In the genomic region with DNA sequence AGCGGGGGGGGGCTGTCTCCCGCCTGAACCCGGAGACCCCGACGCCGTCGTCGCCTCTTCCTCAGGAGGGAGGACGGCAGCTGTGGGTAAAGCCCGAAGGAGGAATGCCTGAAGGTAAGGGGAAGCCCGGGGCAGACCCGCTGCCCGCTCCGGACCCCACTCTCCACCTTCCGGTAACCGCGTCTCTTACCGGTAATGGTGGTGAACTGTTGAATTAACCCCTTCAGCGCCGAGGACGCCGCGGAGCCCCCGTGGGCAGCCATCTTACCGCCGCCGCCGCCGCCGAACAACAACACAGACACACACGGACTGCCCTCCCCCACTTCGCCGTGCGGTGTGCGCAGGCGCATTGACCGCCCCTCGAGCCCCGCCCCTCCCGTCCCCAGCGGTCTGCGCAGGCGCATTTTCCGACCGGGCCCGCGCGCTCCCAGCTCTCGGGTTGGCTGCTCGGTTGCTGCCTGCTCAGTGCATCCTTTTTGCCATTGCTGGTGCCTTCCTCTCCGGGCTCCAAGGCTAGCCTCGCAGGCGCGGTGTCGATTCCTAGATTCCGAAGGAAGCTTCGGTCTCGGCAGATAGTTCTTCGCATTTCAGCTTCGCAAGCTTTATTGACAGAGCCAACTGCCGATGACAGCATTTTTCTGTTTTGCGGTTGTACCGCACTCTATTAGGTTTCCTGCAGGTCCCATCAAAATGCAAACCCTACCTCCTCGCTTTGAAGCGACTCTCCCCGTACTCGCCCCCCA, we compare ENCODE assay signal across 1 cellular context.
TF ChIP-seq lines count a peak whose summit lies in the region.

A gene with protein sequence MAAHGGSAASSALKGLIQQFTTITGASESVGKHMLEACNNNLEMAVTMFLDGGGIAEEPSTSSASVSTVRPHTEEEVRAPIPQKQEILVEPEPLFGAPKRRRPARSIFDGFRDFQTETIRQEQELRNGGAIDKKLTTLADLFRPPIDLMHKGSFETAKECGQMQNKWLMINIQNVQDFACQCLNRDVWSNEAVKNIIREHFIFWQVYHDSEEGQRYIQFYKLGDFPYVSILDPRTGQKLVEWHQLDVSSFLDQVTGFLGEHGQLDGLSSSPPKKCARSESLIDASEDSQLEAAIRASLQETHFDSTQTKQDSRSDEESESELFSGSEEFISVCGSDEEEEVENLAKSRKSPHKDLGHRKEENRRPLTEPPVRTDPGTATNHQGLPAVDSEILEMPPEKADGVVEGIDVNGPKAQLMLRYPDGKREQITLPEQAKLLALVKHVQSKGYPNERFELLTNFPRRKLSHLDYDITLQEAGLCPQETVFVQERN (minus strand): TSS at position 291 of the 743 bp plus-strand sequence. CDS start 28 bp downstream, at position 263.

TF ChIP-seq in HepG2, 621 proteins besides CTCF, POLR2A, EP300 and RAD21 (continued from another document and continues in another):
- TF ChIP-seq, protein P1, sequence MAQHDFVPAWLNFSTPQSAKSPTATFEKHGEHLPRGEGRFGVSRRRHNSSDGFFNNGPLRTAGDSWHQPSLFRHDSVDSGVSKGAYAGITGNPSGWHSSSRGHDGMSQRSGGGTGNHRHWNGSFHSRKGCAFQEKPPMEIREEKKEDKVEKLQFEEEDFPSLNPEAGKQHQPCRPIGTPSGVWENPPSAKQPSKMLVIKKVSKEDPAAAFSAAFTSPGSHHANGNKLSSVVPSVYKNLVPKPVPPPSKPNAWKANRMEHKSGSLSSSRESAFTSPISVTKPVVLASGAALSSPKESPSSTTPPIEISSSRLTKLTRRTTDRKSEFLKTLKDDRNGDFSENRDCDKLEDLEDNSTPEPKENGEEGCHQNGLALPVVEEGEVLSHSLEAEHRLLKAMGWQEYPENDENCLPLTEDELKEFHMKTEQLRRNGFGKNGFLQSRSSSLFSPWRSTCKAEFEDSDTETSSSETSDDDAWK (CRISPR knock-in tag; IDR thresholded peaks at IDR 0.05): no peak
- TF ChIP-seq, protein P2, sequence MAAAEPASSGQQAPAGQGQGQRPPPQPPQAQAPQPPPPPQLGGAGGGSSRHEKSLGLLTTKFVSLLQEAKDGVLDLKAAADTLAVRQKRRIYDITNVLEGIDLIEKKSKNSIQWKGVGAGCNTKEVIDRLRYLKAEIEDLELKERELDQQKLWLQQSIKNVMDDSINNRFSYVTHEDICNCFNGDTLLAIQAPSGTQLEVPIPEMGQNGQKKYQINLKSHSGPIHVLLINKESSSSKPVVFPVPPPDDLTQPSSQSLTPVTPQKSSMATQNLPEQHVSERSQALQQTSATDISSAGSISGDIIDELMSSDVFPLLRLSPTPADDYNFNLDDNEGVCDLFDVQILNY (CRISPR knock-in tag; conservative IDR thresholded peaks at IDR 0.05): no peak
- TF ChIP-seq ZBTB42 (CRISPR knock-in tag; IDR thresholded peaks at IDR 0.05) (0 out of 2 replicates have a peak, but pooled peaks have one; percentile 35), NRL (CRISPR knock-in tag; IDR thresholded peaks at IDR 0.05; ENCODE audit: borderline replicate concordance) (no peak), MIER3 (CRISPR knock-in tag; IDR thresholded peaks at IDR 0.05; ENCODE audit: borderline replicate concordance) (0 out of 2 replicates have a peak, but pooled peaks have one; percentile 19), KLF9 (CRISPR knock-in tag; IDR thresholded peaks at IDR 0.05; ENCODE audit: low read depth) (0 out of 2 replicates have a peak, but pooled peaks have one; percentile 28), HOXA7 (CRISPR knock-in tag; IDR thresholded peaks at IDR 0.05) (no peak), TOE1 (CRISPR knock-in tag; IDR thresholded peaks at IDR 0.05) (peak; percentile 40; the same call in 1 of the 2 replicates), ZNF143 (CRISPR knock-in tag; IDR thresholded peaks at IDR 0.05) (no peak), ZNF883 (CRISPR knock-in tag; IDR thresholded peaks at IDR 0.05; ENCODE audit: not compliant biosample characterization) (peak; percentile 49), PHF21A (CRISPR knock-in tag; IDR thresholded peaks at IDR 0.05) (0 out of 2 replicates have a peak, but pooled peaks have one; percentile 30), ZMYM4 (CRISPR knock-in tag; IDR thresholded peaks at IDR 0.05) (peak; percentile 21; the same call in 1 of the 2 replicates), EEA1 (CRISPR knock-in tag; IDR thresholded peaks at IDR 0.05; ENCODE audit: borderline replicate concordance) (no peak), KDM6A (CRISPR knock-in tag; IDR thresholded peaks at IDR 0.05; ENCODE audit: low read depth) (no peak), ZSCAN25 (CRISPR knock-in tag; IDR thresholded peaks at IDR 0.05) (0 out of 2 replicates have a peak, but pooled peaks have one; percentile 37), ZNF264 (CRISPR knock-in tag; IDR thresholded peaks at IDR 0.05) (no peak), ZSCAN12 (CRISPR knock-in tag; IDR thresholded peaks at IDR 0.05) (no peak), FOXP1 (IDR thresholded peaks at IDR 0.05) (no peak), FOXP1 (CRISPR knock-in tag; IDR thresholded peaks at IDR 0.05) (peak; percentile 37; the same call in 1 of the 2 replicates), ZNF354B (CRISPR knock-in tag; IDR thresholded peaks at IDR 0.05) (no peak), POGZ (CRISPR knock-in tag; IDR thresholded peaks at IDR 0.05) (peak; percentile 60; the same call in 1 of the 2 replicates), BHLHE40 (IDR thresholded peaks at IDR 0.05; ENCODE audit: low read length) (no peak)
- TF ChIP-seq, protein P3, sequence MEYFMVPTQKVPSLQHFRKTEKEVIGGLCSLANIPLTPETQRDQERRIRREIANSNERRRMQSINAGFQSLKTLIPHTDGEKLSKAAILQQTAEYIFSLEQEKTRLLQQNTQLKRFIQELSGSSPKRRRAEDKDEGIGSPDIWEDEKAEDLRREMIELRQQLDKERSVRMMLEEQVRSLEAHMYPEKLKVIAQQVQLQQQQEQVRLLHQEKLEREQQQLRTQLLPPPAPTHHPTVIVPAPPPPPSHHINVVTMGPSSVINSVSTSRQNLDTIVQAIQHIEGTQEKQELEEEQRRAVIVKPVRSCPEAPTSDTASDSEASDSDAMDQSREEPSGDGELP (IDR thresholded peaks at IDR 0.05; ENCODE audit: borderline replicate concordance, low read depth): no peak; the same call in 1 of the 2 replicates
- TF ChIP-seq, protein P4, sequence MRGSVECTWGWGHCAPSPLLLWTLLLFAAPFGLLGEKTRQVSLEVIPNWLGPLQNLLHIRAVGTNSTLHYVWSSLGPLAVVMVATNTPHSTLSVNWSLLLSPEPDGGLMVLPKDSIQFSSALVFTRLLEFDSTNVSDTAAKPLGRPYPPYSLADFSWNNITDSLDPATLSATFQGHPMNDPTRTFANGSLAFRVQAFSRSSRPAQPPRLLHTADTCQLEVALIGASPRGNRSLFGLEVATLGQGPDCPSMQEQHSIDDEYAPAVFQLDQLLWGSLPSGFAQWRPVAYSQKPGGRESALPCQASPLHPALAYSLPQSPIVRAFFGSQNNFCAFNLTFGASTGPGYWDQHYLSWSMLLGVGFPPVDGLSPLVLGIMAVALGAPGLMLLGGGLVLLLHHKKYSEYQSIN (CRISPR knock-in tag; IDR thresholded peaks at IDR 0.05; ENCODE audit: borderline replicate concordance): no peak
- TF ChIP-seq, protein P5, sequence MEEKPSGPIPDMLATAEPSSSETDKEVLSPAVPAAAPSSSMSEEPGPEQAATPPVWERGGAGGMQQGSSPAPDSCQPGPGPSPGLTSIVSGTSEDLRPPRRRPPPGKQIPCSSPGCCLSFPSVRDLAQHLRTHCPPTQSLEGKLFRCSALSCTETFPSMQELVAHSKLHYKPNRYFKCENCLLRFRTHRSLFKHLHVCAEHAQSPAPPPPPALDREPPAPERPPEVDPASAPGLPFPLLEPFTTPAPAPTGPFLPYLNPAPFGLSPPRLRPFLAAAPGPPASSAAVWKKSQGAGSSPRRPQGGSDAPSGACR (CRISPR knock-in tag; IDR thresholded peaks at IDR 0.05): 0 out of 2 replicates have a peak, but pooled peaks have one; percentile 9
- TF ChIP-seq, protein P6, sequence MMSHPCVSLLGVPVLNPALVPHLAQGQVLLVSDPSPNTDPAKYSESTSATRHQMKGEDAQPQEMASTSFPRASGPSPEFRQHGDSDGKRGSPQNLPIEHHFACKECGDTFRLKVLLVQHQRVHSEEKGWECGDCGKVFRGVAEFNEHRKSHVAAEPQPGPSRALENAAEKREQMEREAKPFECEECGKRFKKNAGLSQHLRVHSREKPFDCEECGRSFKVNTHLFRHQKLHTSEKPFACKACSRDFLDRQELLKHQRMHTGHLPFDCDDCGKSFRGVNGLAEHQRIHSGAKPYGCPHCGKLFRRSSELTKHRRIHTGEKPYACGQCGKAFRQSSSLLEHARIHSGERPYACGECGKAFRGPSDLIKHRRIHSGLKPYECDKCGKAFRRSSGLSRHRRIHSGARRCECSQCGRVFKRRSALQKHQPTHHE (CRISPR knock-in tag; IDR thresholded peaks at IDR 0.05; ENCODE audit: borderline replicate concordance): peak; percentile 66
- TF ChIP-seq, protein P7, sequence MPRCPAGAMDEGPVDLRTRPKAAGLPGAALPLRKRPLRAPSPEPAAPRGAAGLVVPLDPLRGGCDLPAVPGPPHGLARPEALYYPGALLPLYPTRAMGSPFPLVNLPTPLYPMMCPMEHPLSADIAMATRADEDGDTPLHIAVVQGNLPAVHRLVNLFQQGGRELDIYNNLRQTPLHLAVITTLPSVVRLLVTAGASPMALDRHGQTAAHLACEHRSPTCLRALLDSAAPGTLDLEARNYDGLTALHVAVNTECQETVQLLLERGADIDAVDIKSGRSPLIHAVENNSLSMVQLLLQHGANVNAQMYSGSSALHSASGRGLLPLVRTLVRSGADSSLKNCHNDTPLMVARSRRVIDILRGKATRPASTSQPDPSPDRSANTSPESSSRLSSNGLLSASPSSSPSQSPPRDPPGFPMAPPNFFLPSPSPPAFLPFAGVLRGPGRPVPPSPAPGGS (CRISPR knock-in tag; IDR thresholded peaks at IDR 0.05): peak; percentile 28; the same call in 1 of the 2 replicates
- TF ChIP-seq, protein P8, sequence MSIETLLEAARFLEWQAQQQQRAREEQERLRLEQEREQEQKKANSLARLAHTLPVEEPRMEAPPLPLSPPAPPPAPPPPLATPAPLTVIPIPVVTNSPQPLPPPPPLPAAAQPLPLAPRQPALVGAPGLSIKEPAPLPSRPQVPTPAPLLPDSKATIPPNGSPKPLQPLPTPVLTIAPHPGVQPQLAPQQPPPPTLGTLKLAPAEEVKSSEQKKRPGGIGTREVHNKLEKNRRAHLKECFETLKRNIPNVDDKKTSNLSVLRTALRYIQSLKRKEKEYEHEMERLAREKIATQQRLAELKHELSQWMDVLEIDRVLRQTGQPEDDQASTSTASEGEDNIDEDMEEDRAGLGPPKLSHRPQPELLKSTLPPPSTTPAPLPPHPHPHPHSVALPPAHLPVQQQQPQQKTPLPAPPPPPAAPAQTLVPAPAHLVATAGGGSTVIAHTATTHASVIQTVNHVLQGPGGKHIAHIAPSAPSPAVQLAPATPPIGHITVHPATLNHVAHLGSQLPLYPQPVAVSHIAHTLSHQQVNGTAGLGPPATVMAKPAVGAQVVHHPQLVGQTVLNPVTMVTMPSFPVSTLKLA (IDR thresholded peaks at IDR 0.05): peak; percentile 49
- TF ChIP-seq, protein P9, sequence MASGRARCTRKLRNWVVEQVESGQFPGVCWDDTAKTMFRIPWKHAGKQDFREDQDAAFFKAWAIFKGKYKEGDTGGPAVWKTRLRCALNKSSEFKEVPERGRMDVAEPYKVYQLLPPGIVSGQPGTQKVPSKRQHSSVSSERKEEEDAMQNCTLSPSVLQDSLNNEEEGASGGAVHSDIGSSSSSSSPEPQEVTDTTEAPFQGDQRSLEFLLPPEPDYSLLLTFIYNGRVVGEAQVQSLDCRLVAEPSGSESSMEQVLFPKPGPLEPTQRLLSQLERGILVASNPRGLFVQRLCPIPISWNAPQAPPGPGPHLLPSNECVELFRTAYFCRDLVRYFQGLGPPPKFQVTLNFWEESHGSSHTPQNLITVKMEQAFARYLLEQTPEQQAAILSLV (CRISPR knock-in tag; IDR thresholded peaks at IDR 0.05; ENCODE audit: borderline replicate concordance): peak; percentile 57; the same call in 1 of the 2 replicates
- TF ChIP-seq, protein P10, sequence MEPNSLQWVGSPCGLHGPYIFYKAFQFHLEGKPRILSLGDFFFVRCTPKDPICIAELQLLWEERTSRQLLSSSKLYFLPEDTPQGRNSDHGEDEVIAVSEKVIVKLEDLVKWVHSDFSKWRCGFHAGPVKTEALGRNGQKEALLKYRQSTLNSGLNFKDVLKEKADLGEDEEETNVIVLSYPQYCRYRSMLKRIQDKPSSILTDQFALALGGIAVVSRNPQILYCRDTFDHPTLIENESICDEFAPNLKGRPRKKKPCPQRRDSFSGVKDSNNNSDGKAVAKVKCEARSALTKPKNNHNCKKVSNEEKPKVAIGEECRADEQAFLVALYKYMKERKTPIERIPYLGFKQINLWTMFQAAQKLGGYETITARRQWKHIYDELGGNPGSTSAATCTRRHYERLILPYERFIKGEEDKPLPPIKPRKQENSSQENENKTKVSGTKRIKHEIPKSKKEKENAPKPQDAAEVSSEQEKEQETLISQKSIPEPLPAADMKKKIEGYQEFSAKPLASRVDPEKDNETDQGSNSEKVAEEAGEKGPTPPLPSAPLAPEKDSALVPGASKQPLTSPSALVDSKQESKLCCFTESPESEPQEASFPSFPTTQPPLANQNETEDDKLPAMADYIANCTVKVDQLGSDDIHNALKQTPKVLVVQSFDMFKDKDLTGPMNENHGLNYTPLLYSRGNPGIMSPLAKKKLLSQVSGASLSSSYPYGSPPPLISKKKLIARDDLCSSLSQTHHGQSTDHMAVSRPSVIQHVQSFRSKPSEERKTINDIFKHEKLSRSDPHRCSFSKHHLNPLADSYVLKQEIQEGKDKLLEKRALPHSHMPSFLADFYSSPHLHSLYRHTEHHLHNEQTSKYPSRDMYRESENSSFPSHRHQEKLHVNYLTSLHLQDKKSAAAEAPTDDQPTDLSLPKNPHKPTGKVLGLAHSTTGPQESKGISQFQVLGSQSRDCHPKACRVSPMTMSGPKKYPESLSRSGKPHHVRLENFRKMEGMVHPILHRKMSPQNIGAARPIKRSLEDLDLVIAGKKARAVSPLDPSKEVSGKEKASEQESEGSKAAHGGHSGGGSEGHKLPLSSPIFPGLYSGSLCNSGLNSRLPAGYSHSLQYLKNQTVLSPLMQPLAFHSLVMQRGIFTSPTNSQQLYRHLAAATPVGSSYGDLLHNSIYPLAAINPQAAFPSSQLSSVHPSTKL (CRISPR knock-in tag; IDR thresholded peaks at IDR 0.05): peak; percentile 9
- TF ChIP-seq, protein P11, sequence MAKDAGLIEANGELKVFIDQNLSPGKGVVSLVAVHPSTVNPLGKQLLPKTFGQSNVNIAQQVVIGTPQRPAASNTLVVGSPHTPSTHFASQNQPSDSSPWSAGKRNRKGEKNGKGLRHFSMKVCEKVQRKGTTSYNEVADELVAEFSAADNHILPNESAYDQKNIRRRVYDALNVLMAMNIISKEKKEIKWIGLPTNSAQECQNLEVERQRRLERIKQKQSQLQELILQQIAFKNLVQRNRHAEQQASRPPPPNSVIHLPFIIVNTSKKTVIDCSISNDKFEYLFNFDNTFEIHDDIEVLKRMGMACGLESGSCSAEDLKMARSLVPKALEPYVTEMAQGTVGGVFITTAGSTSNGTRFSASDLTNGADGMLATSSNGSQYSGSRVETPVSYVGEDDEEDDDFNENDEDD (CRISPR knock-in tag; IDR thresholded peaks at IDR 0.05; ENCODE audit: borderline replicate concordance): peak; percentile 54; the same call in 1 of the 2 replicates
